Comparison of ENCODE assay signal across 7 cellular contexts in genomic region chr7:44022069-44022468, GRCh38. TPM values are rescaled to one million over a fixed set of nuclear protein-coding genes. Genes with fewer than 3 reads are reported as not detected.
"Had no signal": no experiment of that assay in that cellular context is flagged by ENCODE, and none has a peak within 500 bp of the region (broad histone marks: within the 10 kb centered on the region; RNA-seq: fewer than 3 reads in every experiment).

No MANE protein-coding gene starts in this region.

RNA-seq across cellular contexts. Expression of gene SPDYE1, which starts 24.4 kb away (rescaled TPM):
- total RNA-seq: GM23248, H4, H7, HFFc6, HT1080, IMR-90, K562 had no signal
- polyA plus RNA-seq: IMR-90 had no signal

RNA-seq across cellular contexts. Expression of gene PGAM2, which starts 43.3 kb away (rescaled TPM):
- total RNA-seq: GM23248, H4, HT1080, IMR-90, K562 had no signal
- polyA plus RNA-seq: GM23248, IMR-90, K562 had no signal
